ENCODE assay signal across 23 cellular contexts in the genomic region with DNA sequence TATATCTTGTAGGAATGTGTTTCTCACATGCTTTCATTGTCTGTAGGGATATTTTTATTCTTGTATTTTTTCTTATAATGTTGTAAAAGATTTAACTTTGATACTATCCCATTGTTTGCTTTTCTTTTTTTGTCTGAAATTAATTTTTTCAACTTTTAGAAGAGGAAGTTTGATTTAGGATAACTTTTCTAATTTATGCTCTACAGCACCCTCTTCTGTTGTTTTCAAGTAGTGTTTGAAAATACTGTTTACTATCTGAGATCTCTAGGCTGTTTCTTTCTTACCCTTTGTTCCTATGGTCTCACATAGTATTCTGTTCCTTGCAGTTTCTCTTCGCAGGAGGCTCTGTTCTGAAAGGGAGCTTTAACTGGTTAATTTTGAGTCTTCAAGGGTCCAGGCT. TPM values are rescaled to one million over a fixed set of nuclear protein-coding genes. Genes with fewer than 3 reads are reported as not detected.
A peak's percentile ranks its signal among the peaks of the same experiment; 100 is the strongest.
DNase-seq lines count a peak whose midpoint lies in the region; ATAC-seq, FAIRE-seq and TF ChIP-seq lines count a peak whose summit lies in the region.
"Had no signal": no experiment of that assay in that cellular context is flagged by ENCODE, and none has a peak within 500 bp of the region (broad histone marks: within the 10 kb centered on the region; RNA-seq: fewer than 3 reads in every experiment).

No MANE protein-coding gene starts in this region.

- H3K9ac ChIP-seq in SK-N-SH: no peak overlapping the region
- no peak overlapping the region for H3K9ac ChIP-seq in PC-3 (ENCODE audit: low read length)
- no peak overlapping the region for H3K9ac ChIP-seq in keratinocyte (ENCODE audit: control insufficient read depth, extremely low read depth, insufficient read depth, low read length)
- H3K9ac ChIP-seq: KMS-11 had no signal

- no peaks in the 10 kb centered on the region for H3K27me3 Mint-ChIP-seq in natural killer cell treated with Interleukin-12 subunit alpha and Interleukin-12 subunit beta and Interleukin-15 and Interleukin-18, amount 100 ng/mL, for 72 hours

- CTCF ChIA-PET in SK-N-SH (lab: Yijun Ruan, JAX): interaction anchor here (0.6 kb wide), 1 partner anchor 143 kb away, joined by 3 read pairs; no protein-coding TSS in a partner anchor
- CTCF ChIA-PET in PC-3 (lab: Charles Lee): no interaction called here

- H3K4me1 ChIP-seq in SK-N-SH (ENCODE audit: control insufficient read depth in 1 of 2, insufficient read depth in 2 of 2, low read depth in 1 of 2, low read length in 1 of 2) (no peaks in the 10 kb centered on the region), PC-3 (ENCODE audit: insufficient read depth, low read length) (no peaks in the 10 kb centered on the region), keratinocyte (ENCODE audit: control insufficient read depth, extremely low read depth, insufficient read depth, low read length) (no peaks in the 10 kb centered on the region)

- H3K9me3 Mint-ChIP-seq in natural killer cell treated with Interleukin-12 subunit alpha and Interleukin-12 subunit beta and Interleukin-15 and Interleukin-18, amount 100 ng/mL, for 72 hours: peaks cover 7% of the 10 kb centered on the region

- H3K4me3 ChIP-seq in SK-N-SH (ENCODE audit: low read depth in 2 of 2, low read length in 1 of 2): no peak overlapping the region
- H3K4me3 ChIP-seq in PC-3 (ENCODE audit: low read length): no peak overlapping the region
- H3K4me3 ChIP-seq in keratinocyte (ENCODE audit: control insufficient read depth in 2 of 3, extremely low read depth in 1 of 3, insufficient read depth in 2 of 3, low read depth in 1 of 3, low read length in 3 of 3): no peak overlapping the region
- H3K4me3 ChIP-seq: MG63 had no signal

- H3K4me2 ChIP-seq in SK-N-SH (no peak overlapping the region), PC-3 (ENCODE audit: low read length) (no peak overlapping the region), keratinocyte (ENCODE audit: control insufficient read depth, extremely low read depth, insufficient read depth, low read depth, low read length) (no peak overlapping the region)
- H3K4me2 ChIP-seq: KMS-11 had no signal

- H3K79me2 ChIP-seq in SK-N-SH (ENCODE audit: insufficient read depth) (peaks cover 77% of the 10 kb centered on the region), PC-3 (ENCODE audit: low read length) (peaks cover 79% of the 10 kb centered on the region), keratinocyte (ENCODE audit: control insufficient read depth, insufficient read depth, low read length) (peaks cover 69% of the 10 kb centered on the region)

- peaks cover 10% of the 10 kb centered on the region for H3K36me3 Mint-ChIP-seq in natural killer cell treated with Interleukin-12 subunit alpha and Interleukin-12 subunit beta and Interleukin-15 and Interleukin-18, amount 100 ng/mL, for 72 hours

- no peak for TF ChIP-seq EP300 in SK-N-SH (IDR thresholded peaks at IDR 0.05; ENCODE audit: borderline replicate concordance in 1 of 2, low read depth in 1 of 2, low read length in 1 of 2)

- H2AFZ ChIP-seq in SK-N-SH (ENCODE audit: low read depth) (no peak overlapping the region), PC-3 (ENCODE audit: low read length) (no peak overlapping the region), keratinocyte (ENCODE audit: control insufficient read depth, low read length) (no peak overlapping the region)

- intact Hi-C loops in PC-3 (cut with micrococcal nuclease): no loop called here

- H4K20me1 ChIP-seq in SK-N-SH (ENCODE audit: insufficient read depth): no peaks in the 10 kb centered on the region
- 0 out of 2 replicates have a peak, but pooled peaks cover 4% of the 10 kb centered on the region for H4K20me1 ChIP-seq in PC-3 (ENCODE audit: low read length)
- peaks cover 2% of the 10 kb centered on the region for H4K20me1 ChIP-seq in keratinocyte (ENCODE audit: control insufficient read depth, extremely low read depth, insufficient read depth, low read length)

- peak; percentile 18; the same call in 1 of the 2 replicates for TF ChIP-seq CTCF in SK-N-SH (IDR thresholded peaks at IDR 0.05)
- peak; percentile 38; the same call in 1 of the 2 replicates for TF ChIP-seq CTCF in PC-3 (conservative IDR thresholded peaks at IDR 0.05; ENCODE audit: low read depth, low read length)
- TF ChIP-seq CTCF in keratinocyte (optimal IDR thresholded peaks at IDR 0.05 in 1 of 3, IDR thresholded peaks at IDR 0.05 in 1 of 3, conservative IDR thresholded peaks at IDR 0.05 in 1 of 3; ENCODE audit: extremely low read depth in 1 of 3, insufficient read depth in 2 of 3, low read length in 3 of 3): no peak

- BruUV-seq in PC-3 (replicated peaks; lab: Mats Ljungman, UMichigan): no TSS peak

- H3K4me3 Mint-ChIP-seq in natural killer cell treated with Interleukin-12 subunit alpha and Interleukin-12 subunit beta and Interleukin-15 and Interleukin-18, amount 100 ng/mL, for 72 hours: no peak overlapping the region

- H3K27me3 ChIP-seq in SK-N-SH (ENCODE audit: insufficient read depth) (no peaks in the 10 kb centered on the region), PC-3 (ENCODE audit: low read length) (no peaks in the 10 kb centered on the region), keratinocyte (ENCODE audit: control insufficient read depth, extremely low read depth, insufficient read depth, low read length) (no peaks in the 10 kb centered on the region)
- H3K27me3 ChIP-seq: MG63 had no signal

- no peak overlapping the region for H3K27ac Mint-ChIP-seq in natural killer cell treated with Interleukin-12 subunit alpha and Interleukin-12 subunit beta and Interleukin-15 and Interleukin-18, amount 100 ng/mL, for 72 hours

- POLR2A ChIA-PET in SK-N-SH (lab: Yijun Ruan, JAX) (no interaction called here), PC-3 (lab: Charles Lee; ENCODE audit: unreplicated experiment) (no interaction called here)

- FAIRE-seq in keratinocyte (lab: Jason Lieb, UNC): peak; percentile 20
- FAIRE-seq: GM12891, RCC 7860 had no signal

- H3K9me1 ChIP-seq in keratinocyte (ENCODE audit: control insufficient read depth, extremely low read depth, insufficient read depth, low read length): no peaks in the 10 kb centered on the region

- dilution Hi-C loops in keratinocyte (cut with MboI; ENCODE audit: extremely low pct_ligation_motif_present, low sequenced_read_pairs): no loop called here

- H3K27ac ChIP-seq in SK-N-SH (ENCODE audit: low read depth in 2 of 2, low read length in 1 of 2) (no peak overlapping the region), PC-3 (ENCODE audit: low read length) (no peak overlapping the region), keratinocyte (ENCODE audit: control insufficient read depth, insufficient read depth, low read length) (no peak overlapping the region)
- H3K27ac ChIP-seq: 22Rv1, KMS-11 had no signal

- 95% methylated on average over 1 of the region's 1 CpG for WGBS in SK-N-SH (ENCODE audit: low lambda C conversion rate)

- H3K9me3 ChIP-seq in SK-N-SH: peaks cover 12% of the 10 kb centered on the region
- H3K9me3 ChIP-seq in PC-3 (ENCODE audit: low read length): peaks cover 20% of the 10 kb centered on the region
- peaks cover 3% of the 10 kb centered on the region for H3K9me3 ChIP-seq in keratinocyte (ENCODE audit: control insufficient read depth, low read depth, low read length)

- ATAC-seq in SK-N-SH treated with all-trans-retinoic acid at 6 μM for 48 hours: no peak
- ATAC-seq in PC-3: no peak
- no peak for ATAC-seq in natural killer cell treated with Interleukin-12 subunit alpha and Interleukin-12 subunit beta and Interleukin-15 and Interleukin-18, amount 100 ng/mL, for 72 hours
- no peak for ATAC-seq in HG02798 (IDR thresholded peaks at IDR 0.05; ENCODE audit: poor library complexity, unreplicated experiment)

- H3K36me3 ChIP-seq in SK-N-SH (replicated peaks in 1 of 2; ENCODE audit: control insufficient read depth in 1 of 2, insufficient read depth in 2 of 2, low read length in 1 of 2) (peaks cover 0 to 14% of the 10 kb centered on the region in 2 experiments), PC-3 (ENCODE audit: low read depth, low read length) (peaks cover 15% of the 10 kb centered on the region; the same call in 1 of the 2 replicates), keratinocyte (ENCODE audit: control insufficient read depth in 2 of 2, extremely low read depth in 1 of 2, insufficient read depth in 2 of 2, low read length in 2 of 2) (no peaks in the 10 kb centered on the region)

- H3F3A ChIP-seq in SK-N-SH (replicated peaks; ENCODE audit: insufficient read depth) (no peaks in the 10 kb centered on the region), PC-3 (ENCODE audit: low read length, unreplicated experiment) (no peaks in the 10 kb centered on the region)

- peaks cover 22 to 25% of the 10 kb centered on the region in 2 donors for H3K4me1 Mint-ChIP-seq in natural killer cell treated with Interleukin-12 subunit alpha and Interleukin-12 subunit beta and Interleukin-15 and Interleukin-18, amount 100 ng/mL, for 72 hours (ENCODE audit: low read depth in 2 of 2)

- no peaks in the 10 kb centered on the region for H3K9me2 ChIP-seq in SK-N-SH
- H3K9me2 ChIP-seq in PC-3 (replicated peaks; ENCODE audit: low read length): no peaks in the 10 kb centered on the region

- no peak for DNase-seq in SK-N-SH
- no peak for DNase-seq in PC-3
- DNase-seq in keratinocyte (ENCODE audit: low read depth, low spot score): no peak
- DNase-seq in superior temporal gyrus (ENCODE audit: extremely low spot score): peak; percentile 1
- no peak for DNase-seq in natural killer cell treated with Interleukin-12 subunit alpha and Interleukin-12 subunit beta and Interleukin-15 and Interleukin-18, amount 100 ng/mL, for 72 hours (ENCODE audit: low spot score)
- DNase-seq in NCI-H1930 (lab: John Stamatoyannopoulos, UW): no peak
- DNase-seq: C1 segment of cervical spinal cord, COR-L47, DMS153, GOT3, MG63, NCI-H1105, NCI-H187, NCI-H2171, NCI-H446 treated with DMSO at 0.1 percent for 48 hours, NCI-H774, SHP77 treated with DMSO at 0.1 percent for 48 hours had no signal

- no peak for TF ChIP-seq RAD21 in SK-N-SH (IDR thresholded peaks at IDR 0.05; ENCODE audit: low read length)

TF ChIP-seq in SK-N-SH, 30 proteins besides CTCF, POLR2A, EP300 and RAD21 (continues in another document):
- TF ChIP-seq FOXM1 (IDR thresholded peaks at IDR 0.05; ENCODE audit: low read depth): no peak

TF ChIP-seq in SK-N-SH treated with all-trans-retinoic acid at 6 μM for 48 hours, 23 proteins besides CTCF, POLR2A, EP300 and RAD21 (continues in another document):
- TF ChIP-seq ZNF565 (CRISPR knock-in tag; conservative IDR thresholded peaks at IDR 0.05; ENCODE audit: low read depth): no peak

RNA-seq across cellular contexts. Expression of a gene that starts 21.9 kb away (rescaled TPM):
- polyA plus RNA-seq in SK-N-SH (2012; rRNA removed): 6.5 and 8.7 TPM in 2 replicates
- 11.1 and 12.5 TPM in 2 replicates for polyA plus RNA-seq in SK-N-SH (2012; cell fraction: cytosol; rRNA removed)
- 5.2 and 14.4 TPM in 2 replicates for polyA plus RNA-seq in SK-N-SH (2012; cell fraction: nucleus; rRNA removed)
- 31.7 and 36.3 TPM in 2 replicates for total RNA-seq in PC-3 (2014; rRNA removed)
- 18.3 to 34.9 TPM (median 19.4 TPM) in 3 replicates for polyA plus RNA-seq in keratinocyte
- 26.6 TPM for polyA plus RNA-seq in keratinocyte (2011; ENCODE audit: low read depth)
- polyA plus RNA-seq in keratinocyte (2011; cell fraction: cytosol; rRNA removed): 13.1 and 26.6 TPM in 2 replicates
- polyA plus RNA-seq in keratinocyte (2011; cell fraction: nucleus; rRNA removed): 27.7 and 38.7 TPM in 2 replicates
- polyA plus RNA-seq in keratinocyte (2012; ENCODE audit: low replicate concordance): 27.2 and 28.0 TPM in 2 replicates
- 5.0 to 34.5 TPM (median 16.3 TPM) in 3 replicates for polyA minus RNA-seq in keratinocyte
- polyA minus RNA-seq in keratinocyte (2011; cell fraction: cytosol; rRNA and poly(A)+ RNA removed): 17.3 TPM
- polyA minus RNA-seq in keratinocyte (2011; cell fraction: nucleus; rRNA and poly(A)+ RNA removed): 21.3 and 46.2 TPM in 2 replicates
- 10 to 100 TPM; 31.0 to 35.3 TPM for total RNA-seq in natural killer cell treated with Interleukin-12 subunit alpha and Interleukin-12 subunit beta and Interleukin-15 and Interleukin-18, amount 100 ng/mL, for 72 hours

Comparison
In these comparisons a context has a peak if more than half of its experiments do, and no peak if none do; other contexts are left out.
1. CTCF ChIP-seq: peak in SK-N-SH (single experiment) and PC-3 (single experiment); none in keratinocyte (0 of 3).